11 cellular contexts compared by ENCODE assay signal in genomic region chr16:11485676-11486075, GRCh38.
"Had no signal": no experiment of that assay in that cellular context is flagged by ENCODE, and none has a peak within 500 bp of the region (broad histone marks: within the 10 kb centered on the region; RNA-seq: fewer than 3 reads in every experiment).

No MANE protein-coding gene starts in this region.

- H3K4me3 ChIP-seq: GM23248, GM23338, HAP-1 had no signal

- H2AFZ ChIP-seq: GM23248, GM23338 had no signal

- H3K4me1 ChIP-seq: HAP-1 had no signal

- H3K4me1 Mint-ChIP-seq: GM23338 had no signal

- DNase-seq: GM23248, GOT3, H7, H9, HCEC 1CT, HFFc6 had no signal

- H3K4me2 ChIP-seq: GM23338 had no signal

- H3K36me3 ChIP-seq: HAP-1 had no signal

- H3K4me3 Mint-ChIP-seq: GM23338, H9, HFFc6 had no signal

- ATAC-seq: GM23338, HCT116 had no signal

- FAIRE-seq: H1, H54 had no signal

- H3K9ac ChIP-seq: GM23248 had no signal

- H3K27ac Mint-ChIP-seq: GM23338, H9 had no signal

- H3K27ac ChIP-seq: GM23248 had no signal
